ENCODE assay signal across 16 cellular contexts in genomic region chr17:15510361-15510760, GRCh38. TPM values are rescaled to one million over a fixed set of nuclear protein-coding genes. Genes with fewer than 3 reads are reported as not detected.
A peak's percentile ranks its signal among the peaks of the same experiment; 100 is the strongest.
DNase-seq lines count a peak whose midpoint lies in the region; ATAC-seq and TF ChIP-seq lines count a peak whose summit lies in the region.
"Had no signal": no experiment of that assay in that cellular context is flagged by ENCODE, and none has a peak within 500 bp of the region (broad histone marks: within the 10 kb centered on the region; RNA-seq: fewer than 3 reads in every experiment).

No MANE protein-coding gene starts in this region.

- no peak for TF ChIP-seq POLR2A in spleen (IDR thresholded peaks at IDR 0.05)

- ATAC-seq in GM21526 (IDR thresholded peaks at IDR 0.05; ENCODE audit: low FRiP score, unreplicated experiment): no peak
- ATAC-seq: natural killer cell treated with Interleukin-12 subunit alpha and Interleukin-12 subunit beta and Interleukin-15 and Interleukin-18, amount 100 ng/mL, for 72 hours had no signal

- peak; percentile 11 for DNase-seq in DMS 273 (lab: John Stamatoyannopoulos, UW; ENCODE audit: unreplicated experiment)
- DNase-seq in DMS 273 treated with DMSO at 0.1 percent for 48 hours (lab: John Stamatoyannopoulos, UW): no peak
- peak; percentile 55 for DNase-seq in amniotic epithelial cell (ENCODE audit: low read depth)
- DNase-seq in fibroblast of the aortic adventitia (ENCODE audit: low read depth): peak; percentile 67
- no peak for DNase-seq in tibial artery
- no peak for DNase-seq in spleen
- DNase-seq in SKM-1 (lab: John Stamatoyannopoulos, UW; ENCODE audit: unreplicated experiment): no peak
- DNase-seq: activated CD4-positive, alpha-beta memory T cell treated with anti-CD3 and anti-CD28 coated beads, Interleukin-2, amount 10 ng/mL, durations not matched to agents 7 days and 5 days; activated effector memory CD4-positive, alpha-beta T cell treated with Interleukin-2 at 50 U/mL for 16 hours; DMS79 treated with DMSO at 0.1 percent for 48 hours; foreskin melanocyte; NCI-H2081 treated with DMSO at 0.1 percent for 48 hours; upper lobe of left lung had no signal

- 69 to 85% (median 84%) methylated on average over 3 of the region's 3 CpGs for WGBS in spleen, 5 donors

- H3K36me3 ChIP-seq in tibial artery: peaks cover 0 to 8% (median 0%) of the 10 kb centered on the region in 3 donors
- peaks cover 0 to 58% (median 10%) of the 10 kb centered on the region in 6 donors for H3K36me3 ChIP-seq in spleen

- H3K27ac ChIP-seq in tibial artery (peak overlapping the region; percentile 39 to 80), spleen (no peak overlapping the region)
- H3K27ac ChIP-seq: 22Rv1 had no signal

- intact Hi-C loops in tibial artery (cut with DNase I; ENCODE audit: low total_unique reads): no loop called here
- intact Hi-C loops in spleen (cut with DNase I; ENCODE audit: low total_unique reads): no loop called here

- H3K27me3 ChIP-seq in tibial artery: no peaks in the 10 kb centered on the region
- H3K27me3 ChIP-seq in spleen (replicated peaks in 1 of 7): no peaks in the 10 kb centered on the region
- H3K27me3 ChIP-seq: upper lobe of left lung had no signal

- H3K4me3 ChIP-seq in fibroblast of the aortic adventitia (ENCODE audit: low read depth, low read length): no peak overlapping the region
- no peak overlapping the region for H3K4me3 ChIP-seq in tibial artery
- H3K4me3 ChIP-seq in spleen: no peak overlapping the region
- H3K4me3 ChIP-seq: upper lobe of left lung had no signal

- H3K9me3 ChIP-seq in tibial artery: no peaks in the 10 kb centered on the region
- H3K9me3 ChIP-seq in spleen: no peaks in the 10 kb centered on the region
- H3K9me3 ChIP-seq: upper lobe of left lung had no signal

- TF ChIP-seq CTCF in fibroblast of the aortic adventitia (IDR thresholded peaks at IDR 0.05; ENCODE audit: insufficient read depth, low read length) (no peak), tibial artery (IDR thresholded peaks at IDR 0.05) (no peak), spleen (IDR thresholded peaks at IDR 0.05 in 8 of 11, conservative IDR thresholded peaks at IDR 0.05 in 3 of 11) (no peak)

- H3K4me1 ChIP-seq in tibial artery: peaks cover 0 to 65% (median 29%) of the 10 kb centered on the region in 4 donors
- peaks cover 0 to 12% (median 2%) of the 10 kb centered on the region in 6 donors for H3K4me1 ChIP-seq in spleen

RNA-seq across cellular contexts. Expression of gene CDRT4, which starts 42.9 kb away (rescaled TPM):
- total RNA-seq in fibroblast of the aortic adventitia (ENCODE audit: low replicate concordance): 2.9 TPM in 1 of 2 replicates, not detected in the other
- total RNA-seq in spleen: 10 to 100 TPM in 6 of 7 donors, 1 to 10 TPM in 1; 9.3 to 18.7 (median 14.2) TPM
- polyA plus RNA-seq in spleen: 10 to 100 TPM in 1 of 3 donors, 1 to 10 TPM in 2; 4.5 to 14.2 (median 9.3) TPM

RNA-seq across cellular contexts. Expression of gene TVP23C, which starts 52.9 kb away (rescaled TPM):
- 22.6 and 25.1 TPM in 2 replicates for total RNA-seq in fibroblast of the aortic adventitia (ENCODE audit: low replicate concordance)
- total RNA-seq in spleen: 10 to 100 TPM; 20.4 to 60.5 (median 27.1) TPM
- 1 to 10 TPM; 1.5 to 3.7 (median 2.7) TPM for polyA plus RNA-seq in spleen

Comparison
In these comparisons a context has a peak if more than half of its experiments do, and no peak if none do; other contexts are left out.
1. DNase-seq: peak in DMS 273 (single experiment), amniotic epithelial cell (single experiment) and fibroblast of the aortic adventitia (single experiment); none in DMS 273 treated with DMSO at 0.1 percent for 48 hours (single experiment), tibial artery (0 of 2), spleen (single experiment) and SKM-1 (single experiment).
2. H3K27ac ChIP-seq: peak in tibial artery (2 of 2); none in spleen (0 of 8).